15 cellular contexts compared by ENCODE assay signal in genomic region chr1:3142751-3143150, GRCh38.
DNase-seq lines count a peak whose midpoint lies in the region; TF ChIP-seq lines count a peak whose summit lies in the region.
"Had no signal": no experiment of that assay in that cellular context is flagged by ENCODE, and none has a peak within 500 bp of the region (broad histone marks: within the 10 kb centered on the region; RNA-seq: fewer than 3 reads in every experiment).

No MANE protein-coding gene starts in this region.

- no peaks in the 10 kb centered on the region for H3K9me3 ChIP-seq in BLaER1
- H3K9me3 ChIP-seq in MM.1S (replicated peaks; ENCODE audit: insufficient read depth, low read length) = no peaks in the 10 kb centered on the region
- peaks cover 0 to 6% of the 10 kb centered on the region in 2 donors for H3K9me3 ChIP-seq in neuronal stem cell (replicated peaks in 1 of 2; ENCODE audit: control insufficient read depth in 2 of 2, insufficient read depth in 1 of 2, low read depth in 1 of 2, low read length in 2 of 2)
- H3K9me3 ChIP-seq: A549, Caco-2 had no signal

- H2BK15ac ChIP-seq in neuronal stem cell (ENCODE audit: low read length) = peak overlapping the region; percentile 10

- peak overlapping the region; percentile 93 for H2BK120ac ChIP-seq in neuronal stem cell (ENCODE audit: low read depth, low read length)

- no peaks in the 10 kb centered on the region for H3K79me2 ChIP-seq in MM.1S (ENCODE audit: low read length)

- peak overlapping the region; percentile 89 for H3K14ac ChIP-seq in neuronal stem cell (ENCODE audit: low read length)

- no peak overlapping the region for H4K8ac ChIP-seq in neuronal stem cell (ENCODE audit: low read depth, low read length)

- no peaks in the 10 kb centered on the region for H3F3A ChIP-seq in MM.1S (ENCODE audit: insufficient read depth, low read length)

- no peak overlapping the region for H3K27ac ChIP-seq in BLaER1
- H3K27ac ChIP-seq in MM.1S (ENCODE audit: low read length) = no peak overlapping the region
- H3K27ac ChIP-seq in neuronal stem cell (replicated peaks; ENCODE audit: low read length) = no peak overlapping the region
- H3K27ac ChIP-seq in coronary artery = no peak overlapping the region
- H3K27ac ChIP-seq: 22Rv1, A549, C4-2B had no signal

- DNase-seq in MM.1S (no peak), neuronal stem cell (ENCODE audit: low spot score) (no peak), coronary artery (ENCODE audit: low spot score) (no peak), posterior vena cava (ENCODE audit: low spot score) (no peak)
- DNase-seq: AML-193; Caco-2; Calu3; CD4-positive, alpha-beta T cell; CD8-positive, alpha-beta T cell; DMS79 treated with DMSO at 0.1 percent for 48 hours; GF-D8 had no signal

- no CpG with 5 or more reads among the region's 12 CpGs for WGBS in neuronal stem cell (ENCODE audit: extremely low coverage in 2 of 2, insufficient read length in 2 of 2, insufficient replicate concordance in 1 of 2), 2 donors

- TF ChIP-seq CTCF in MM.1S (IDR thresholded peaks at IDR 0.05; ENCODE audit: low read length) (no peak), coronary artery (IDR thresholded peaks at IDR 0.05) (no peak)

- peak overlapping the region; percentile 66 for H2BK5ac ChIP-seq in neuronal stem cell (ENCODE audit: low read length)

- H3K27me3 ChIP-seq in BLaER1 = peaks cover 14% of the 10 kb centered on the region
- H3K27me3 ChIP-seq in MM.1S (replicated peaks; ENCODE audit: insufficient read depth, low read length) = peaks cover 94% of the 10 kb centered on the region
- H3K27me3 ChIP-seq in neuronal stem cell (ENCODE audit: control insufficient read depth in 3 of 3, insufficient read depth in 3 of 3, low read depth in 1 of 3, low read length in 3 of 3) = peaks cover 0 to 27% (median 2%) of the 10 kb centered on the region in 3 experiments

- H2BK12ac ChIP-seq in neuronal stem cell (ENCODE audit: low read length) = no peak overlapping the region

- H2AK5ac ChIP-seq in neuronal stem cell (ENCODE audit: low read depth, low read length) = no peak overlapping the region

- no peak overlapping the region for H4K91ac ChIP-seq in neuronal stem cell (ENCODE audit: low read depth, low read length, poor library complexity)

- H3K18ac ChIP-seq in neuronal stem cell (ENCODE audit: low read length) = peak overlapping the region; percentile 78

- H3K9ac ChIP-seq in BLaER1 = no peak overlapping the region
- no peak overlapping the region for H3K9ac ChIP-seq in MM.1S (ENCODE audit: low read length)
- no peak overlapping the region for H3K9ac ChIP-seq in neuronal stem cell (ENCODE audit: low read depth, low read length, poor library complexity)

- H3K4me3 ChIP-seq in BLaER1 = no peak overlapping the region
- H3K4me3 ChIP-seq in MM.1S (ENCODE audit: low read length) = no peak overlapping the region
- no peak overlapping the region for H3K4me3 ChIP-seq in neuronal stem cell (ENCODE audit: low read length in 2 of 2)
- no peak overlapping the region for H3K4me3 ChIP-seq in coronary artery
- H3K4me3 ChIP-seq: A549 had no signal

- H3K4me1 ChIP-seq in BLaER1 (peaks cover 35% of the 10 kb centered on the region), MM.1S (ENCODE audit: low read length) (no peaks in the 10 kb centered on the region), neuronal stem cell (ENCODE audit: control insufficient read depth in 2 of 2, insufficient read depth in 1 of 2, low read depth in 1 of 2, low read length in 2 of 2) (peaks cover 13 to 26% of the 10 kb centered on the region in 2 donors)
- H3K4me1 ChIP-seq: A549, Caco-2 had no signal

- no peak overlapping the region for H3K23ac ChIP-seq in neuronal stem cell (ENCODE audit: low read depth, low read length, poor library complexity)

- no peak overlapping the region for H3K4ac ChIP-seq in neuronal stem cell (ENCODE audit: low read length)

- no peaks in the 10 kb centered on the region for H3K36me3 ChIP-seq in BLaER1
- no peaks in the 10 kb centered on the region for H3K36me3 ChIP-seq in MM.1S (replicated peaks; ENCODE audit: insufficient read depth, low read length)
- peaks cover 0 to 1% of the 10 kb centered on the region in 2 donors for H3K36me3 ChIP-seq in neuronal stem cell (replicated peaks in 1 of 2; ENCODE audit: control insufficient read depth in 2 of 2, insufficient read depth in 2 of 2, low read length in 2 of 2)

- intact Hi-C loops in posterior vena cava (cut with DNase I) = no loop called here

- no peaks in the 10 kb centered on the region for H3K9me2 ChIP-seq in MM.1S (replicated peaks; ENCODE audit: insufficient read depth, low read length)

- H4K20me1 ChIP-seq in BLaER1 (no peaks in the 10 kb centered on the region), MM.1S (ENCODE audit: insufficient read depth, low read length) (no peaks in the 10 kb centered on the region)

- H3K4me2 ChIP-seq in BLaER1 (peak overlapping the region; percentile 59), MM.1S (ENCODE audit: low read depth, low read length) (peak overlapping the region; percentile 21; the same call in 1 of the 2 replicates), neuronal stem cell (ENCODE audit: insufficient read depth, low read length, poor library complexity, severe bottlenecking) (no peak overlapping the region)
- H3K4me2 ChIP-seq: A549 had no signal

- peaks cover 9% of the 10 kb centered on the region for H3K79me1 ChIP-seq in neuronal stem cell (ENCODE audit: low read depth, low read length)

- no peak overlapping the region for H2AFZ ChIP-seq in MM.1S (ENCODE audit: low read length)
- no peak overlapping the region for H2AFZ ChIP-seq in neuronal stem cell (ENCODE audit: low read length)
